Comparison of ENCODE assay signal across 2 cellular contexts in genomic region chr15:66653398-66653797, GRCh38.
TF ChIP-seq lines count a peak whose summit lies in the region.

No MANE protein-coding gene starts in this region.

TF ChIP-seq in liver, 16 proteins besides CTCF, POLR2A, EP300 and RAD21 (continued from another document):
- TF ChIP-seq GABPA (IDR thresholded peaks at IDR 0.05 in 1 of 2, conservative IDR thresholded peaks at IDR 0.05 in 1 of 2) (no peak), FOXA1 (IDR thresholded peaks at IDR 0.05) (no peak), HNF4A (conservative IDR thresholded peaks at IDR 0.05) (no peak), MAX (IDR thresholded peaks at IDR 0.05) (no peak), SP1 (IDR thresholded peaks at IDR 0.05) (no peak), FOXA2 (IDR thresholded peaks at IDR 0.05) (no peak), NR2F2 (IDR thresholded peaks at IDR 0.05) (no peak), EGR1 (IDR thresholded peaks at IDR 0.05; ENCODE audit: low read depth in 2 of 2) (no peak), TAF1 (conservative IDR thresholded peaks at IDR 0.05) (no peak)
- TF ChIP-seq, protein P1, sequence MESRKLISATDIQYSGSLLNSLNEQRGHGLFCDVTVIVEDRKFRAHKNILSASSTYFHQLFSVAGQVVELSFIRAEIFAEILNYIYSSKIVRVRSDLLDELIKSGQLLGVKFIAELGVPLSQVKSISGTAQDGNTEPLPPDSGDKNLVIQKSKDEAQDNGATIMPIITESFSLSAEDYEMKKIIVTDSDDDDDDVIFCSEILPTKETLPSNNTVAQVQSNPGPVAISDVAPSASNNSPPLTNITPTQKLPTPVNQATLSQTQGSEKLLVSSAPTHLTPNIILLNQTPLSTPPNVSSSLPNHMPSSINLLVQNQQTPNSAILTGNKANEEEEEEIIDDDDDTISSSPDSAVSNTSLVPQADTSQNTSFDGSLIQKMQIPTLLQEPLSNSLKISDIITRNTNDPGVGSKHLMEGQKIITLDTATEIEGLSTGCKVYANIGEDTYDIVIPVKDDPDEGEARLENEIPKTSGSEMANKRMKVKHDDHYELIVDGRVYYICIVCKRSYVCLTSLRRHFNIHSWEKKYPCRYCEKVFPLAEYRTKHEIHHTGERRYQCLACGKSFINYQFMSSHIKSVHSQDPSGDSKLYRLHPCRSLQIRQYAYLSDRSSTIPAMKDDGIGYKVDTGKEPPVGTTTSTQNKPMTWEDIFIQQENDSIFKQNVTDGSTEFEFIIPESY (IDR thresholded peaks at IDR 0.05) = no peak
- TF ChIP-seq, protein P2, sequence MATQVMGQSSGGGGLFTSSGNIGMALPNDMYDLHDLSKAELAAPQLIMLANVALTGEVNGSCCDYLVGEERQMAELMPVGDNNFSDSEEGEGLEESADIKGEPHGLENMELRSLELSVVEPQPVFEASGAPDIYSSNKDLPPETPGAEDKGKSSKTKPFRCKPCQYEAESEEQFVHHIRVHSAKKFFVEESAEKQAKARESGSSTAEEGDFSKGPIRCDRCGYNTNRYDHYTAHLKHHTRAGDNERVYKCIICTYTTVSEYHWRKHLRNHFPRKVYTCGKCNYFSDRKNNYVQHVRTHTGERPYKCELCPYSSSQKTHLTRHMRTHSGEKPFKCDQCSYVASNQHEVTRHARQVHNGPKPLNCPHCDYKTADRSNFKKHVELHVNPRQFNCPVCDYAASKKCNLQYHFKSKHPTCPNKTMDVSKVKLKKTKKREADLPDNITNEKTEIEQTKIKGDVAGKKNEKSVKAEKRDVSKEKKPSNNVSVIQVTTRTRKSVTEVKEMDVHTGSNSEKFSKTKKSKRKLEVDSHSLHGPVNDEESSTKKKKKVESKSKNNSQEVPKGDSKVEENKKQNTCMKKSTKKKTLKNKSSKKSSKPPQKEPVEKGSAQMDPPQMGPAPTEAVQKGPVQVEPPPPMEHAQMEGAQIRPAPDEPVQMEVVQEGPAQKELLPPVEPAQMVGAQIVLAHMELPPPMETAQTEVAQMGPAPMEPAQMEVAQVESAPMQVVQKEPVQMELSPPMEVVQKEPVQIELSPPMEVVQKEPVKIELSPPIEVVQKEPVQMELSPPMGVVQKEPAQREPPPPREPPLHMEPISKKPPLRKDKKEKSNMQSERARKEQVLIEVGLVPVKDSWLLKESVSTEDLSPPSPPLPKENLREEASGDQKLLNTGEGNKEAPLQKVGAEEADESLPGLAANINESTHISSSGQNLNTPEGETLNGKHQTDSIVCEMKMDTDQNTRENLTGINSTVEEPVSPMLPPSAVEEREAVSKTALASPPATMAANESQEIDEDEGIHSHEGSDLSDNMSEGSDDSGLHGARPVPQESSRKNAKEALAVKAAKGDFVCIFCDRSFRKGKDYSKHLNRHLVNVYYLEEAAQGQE (IDR thresholded peaks at IDR 0.05) = no peak

TF ChIP-seq in HepG2, 621 proteins besides CTCF, POLR2A, EP300 and RAD21:
- TF ChIP-seq NFIC (IDR thresholded peaks at IDR 0.05; ENCODE audit: low read length) = no peak
- TF ChIP-seq ZNF737 (CRISPR knock-in tag; IDR thresholded peaks at IDR 0.05; ENCODE audit: borderline replicate concordance) = no peak
